In the genomic region with DNA sequence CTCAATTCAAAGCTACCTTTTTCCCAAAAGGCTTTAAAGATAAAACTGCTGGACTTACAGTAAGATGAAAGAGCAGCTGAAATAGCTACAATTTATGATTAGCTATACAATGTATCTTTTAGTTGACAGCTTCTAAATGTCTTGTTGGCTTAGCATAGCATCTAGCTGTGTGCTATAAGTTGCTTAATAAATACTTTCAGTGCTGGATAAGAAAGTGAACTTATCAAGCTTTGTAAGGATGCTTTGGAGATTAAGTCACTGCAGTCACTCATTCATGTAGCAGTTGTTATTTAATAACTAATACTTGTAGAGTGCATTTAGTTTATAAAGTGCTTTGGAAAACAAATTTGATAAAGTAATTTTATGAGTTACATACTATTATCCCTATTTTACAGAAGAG, we compare ENCODE assay signal across 24 cellular contexts. TPM values are rescaled to one million over a fixed set of nuclear protein-coding genes. Genes with fewer than 3 reads are reported as not detected.
DNase-seq lines count a peak whose midpoint lies in the region; ATAC-seq, FAIRE-seq and TF ChIP-seq lines count a peak whose summit lies in the region.
"Had no signal": no experiment of that assay in that cellular context is flagged by ENCODE, and none has a peak within 500 bp of the region (broad histone marks: within the 10 kb centered on the region; RNA-seq: fewer than 3 reads in every experiment).

No MANE protein-coding gene starts in this region.

- POLR2A ChIA-PET in endothelial cell of umbilical vein (lab: Charles Lee), result no interaction called here

- no peaks in the 10 kb centered on the region for H3K9me1 ChIP-seq in endothelial cell of umbilical vein (replicated peaks; ENCODE audit: control insufficient read depth, extremely low read depth, insufficient read depth, low read length)

- no peak overlapping the region for H3K4me2 ChIP-seq in endothelial cell of umbilical vein (ENCODE audit: insufficient read depth, low read length)
- H3K4me2 ChIP-seq: GM23338 had no signal

- CTCF ChIA-PET in endothelial cell of umbilical vein (lab: Charles Lee), result interaction anchor here (1.1 to 1.2 kb wide), 2 partner anchors 13 to 100 kb away, joined by 3 to 5 read pairs; no protein-coding TSS in a partner anchor

- TF ChIP-seq CTCF in endothelial cell of umbilical vein (IDR thresholded peaks at IDR 0.05; ENCODE audit: extremely low read depth in 1 of 2, insufficient read depth in 1 of 2, low read depth in 1 of 2, low read length in 2 of 2) (no peak), body of pancreas (IDR thresholded peaks at IDR 0.05) (no peak), heart right ventricle (IDR thresholded peaks at IDR 0.05) (no peak)

- H3K4me1 ChIP-seq in endothelial cell of umbilical vein (ENCODE audit: control insufficient read depth, extremely low read depth, insufficient read depth, low read length) (peaks cover 46% of the 10 kb centered on the region), body of pancreas (no peaks in the 10 kb centered on the region), heart right ventricle (peaks cover 4 to 36% (median 21%) of the 10 kb centered on the region in 9 donors)

- peaks cover 26% of the 10 kb centered on the region for H3K79me2 ChIP-seq in endothelial cell of umbilical vein (ENCODE audit: control insufficient read depth, insufficient read depth, low read length)

- no peaks in the 10 kb centered on the region for H3K9me3 ChIP-seq in endothelial cell of umbilical vein (replicated peaks; ENCODE audit: control insufficient read depth, insufficient read depth, low read length)
- H3K9me3 ChIP-seq in body of pancreas, result no peaks in the 10 kb centered on the region
- no peaks in the 10 kb centered on the region for H3K9me3 ChIP-seq in heart right ventricle
- H3K9me3 ChIP-seq: Peyer's patch had no signal

- FAIRE-seq in GM12891 (lab: Jason Lieb, UNC), result peak; percentile 31
- FAIRE-seq in endothelial cell of umbilical vein (lab: Jason Lieb, UNC), result peak; percentile 8

- no peak for ATAC-seq in body of pancreas
- no peak for ATAC-seq in GM21737 (IDR thresholded peaks at IDR 0.05; ENCODE audit: unreplicated experiment)
- no peak for ATAC-seq in heart right ventricle
- ATAC-seq: CD8-positive, alpha-beta T cell; GM23338 had no signal

- no peaks in the 10 kb centered on the region for H3K27me3 ChIP-seq in endothelial cell of umbilical vein (ENCODE audit: control insufficient read depth in 2 of 2, insufficient read depth in 2 of 2, low read length in 2 of 2)
- H3K27me3 ChIP-seq in body of pancreas, result no peaks in the 10 kb centered on the region
- H3K27me3 ChIP-seq in heart right ventricle, result no peaks in the 10 kb centered on the region
- H3K27me3 ChIP-seq: Peyer's patch had no signal

- DNase-seq in GM12891 (ENCODE audit: insufficient read length, low spot score), result no peak
- DNase-seq in NCI-H226, result peak; percentile 57
- DNase-seq in endothelial cell of umbilical vein (ENCODE audit: low read depth, low spot score), result no peak
- DNase-seq in renal cortical epithelial cell (ENCODE audit: low read depth), result peak; percentile 68
- DNase-seq in body of pancreas, result no peak
- no peak for DNase-seq in heart right ventricle
- DNase-seq: AML-193; C1 segment of cervical spinal cord; Calu3; CD8-positive, alpha-beta T cell; DMS153; EL; GF-D8; HCEC 1CT; KG1; NCI-H1105; NCI-H146; NCI-H2029; NCI-H345; NCI-H524; NCI-H774; Peyer's patch had no signal

- H3K4me3 ChIP-seq in endothelial cell of umbilical vein (replicated peaks in 1 of 3; ENCODE audit: insufficient read depth in 1 of 3, low read depth in 1 of 3, low read length in 3 of 3), result no peak overlapping the region
- H3K4me3 ChIP-seq in body of pancreas, result no peak overlapping the region
- no peak overlapping the region for H3K4me3 ChIP-seq in heart right ventricle
- H3K4me3 ChIP-seq: GM23338, Peyer's patch had no signal

- TF ChIP-seq POLR2A in GM12891 (IDR thresholded peaks at IDR 0.05; ENCODE audit: low read depth, low read length) (no peak), endothelial cell of umbilical vein (IDR thresholded peaks at IDR 0.05; ENCODE audit: low read depth, low read length) (no peak), body of pancreas (IDR thresholded peaks at IDR 0.05) (no peak)

- H3K27ac ChIP-seq in endothelial cell of umbilical vein (ENCODE audit: insufficient read depth, low read depth, low read length) (no peak overlapping the region), body of pancreas (no peak overlapping the region), heart right ventricle (peak overlapping the region in 4 of 10 donors; percentile 12 to 88 (median 84))
- H3K27ac ChIP-seq: Peyer's patch had no signal

- no peak overlapping the region for H2AFZ ChIP-seq in endothelial cell of umbilical vein (ENCODE audit: low read depth, low read length)
- H2AFZ ChIP-seq: GM23338 had no signal

- H3K36me3 ChIP-seq in endothelial cell of umbilical vein (ENCODE audit: control insufficient read depth in 2 of 2, extremely low read depth in 1 of 2, insufficient read depth in 2 of 2, low read length in 2 of 2) (peaks cover 2 to 4% of the 10 kb centered on the region in 2 experiments), body of pancreas (replicated peaks in 1 of 2; ENCODE audit: insufficient read depth in 1 of 2, low read depth in 2 of 2) (no peaks in the 10 kb centered on the region), heart right ventricle (no peaks in the 10 kb centered on the region)
- H3K36me3 ChIP-seq: Peyer's patch had no signal

- intact Hi-C loops in endothelial cell of umbilical vein (cut with micrococcal nuclease), result loop anchor here (5.0 kb wide), 1 partner anchor 897 kb away; no protein-coding TSS in a partner anchor
- intact Hi-C loops in body of pancreas (cut with DNase I), result loop anchor here (10.0 kb wide), 1 partner anchor 299 kb away; no protein-coding TSS in a partner anchor
- intact Hi-C loops in heart right ventricle (cut with DNase I), result loop anchor here in 6 of 10 donors (5.0 to 10.0 kb wide), 7 partner anchors 99 to 442 kb away; partner anchors contain the start of gene CDK17 (in 2 of the 6)

- no peaks in the 10 kb centered on the region for H4K20me1 ChIP-seq in endothelial cell of umbilical vein (replicated peaks; ENCODE audit: control insufficient read depth, extremely low read depth, insufficient read depth, low read length)

- no peak overlapping the region for H3K9ac ChIP-seq in endothelial cell of umbilical vein (replicated peaks; ENCODE audit: extremely low read depth, insufficient read depth, low read length)

- dilution Hi-C loops in endothelial cell of umbilical vein (cut with MboI; ENCODE audit: extremely low pct_ligation_motif_present, low sequenced_read_pairs), result loop anchor here (5.0 kb wide), 1 partner anchor 117 kb away; no protein-coding TSS in a partner anchor

- no TSS peak for BruUV-seq in endothelial cell of umbilical vein (replicated peaks; lab: Mats Ljungman, UMichigan)

TF ChIP-seq in GM12891, 5 proteins besides CTCF, POLR2A, EP300 and RAD21:
- TF ChIP-seq POU2F2 (IDR thresholded peaks at IDR 0.05; ENCODE audit: low read depth, low read length) (no peak), PAX5 (IDR thresholded peaks at IDR 0.05; ENCODE audit: insufficient read depth, low read length, severe bottlenecking) (no peak), SPI1 (IDR thresholded peaks at IDR 0.05; ENCODE audit: low read depth, low read length) (no peak), TAF1 (IDR thresholded peaks at IDR 0.05; ENCODE audit: low read depth, low read length) (no peak), POLR2AphosphoS5 (IDR thresholded peaks at IDR 0.05; ENCODE audit: low read depth, low read length) (no peak)

TF ChIP-seq in endothelial cell of umbilical vein, 7 proteins besides CTCF, POLR2A, EP300 and RAD21:
- TF ChIP-seq FOS (IDR thresholded peaks at IDR 0.05; ENCODE audit: borderline replicate concordance, insufficient read depth, low read length) (no peak), MYC (IDR thresholded peaks at IDR 0.05; ENCODE audit: low read depth, low read length) (no peak), EZH2 (IDR thresholded peaks at IDR 0.05; ENCODE audit: borderline replicate concordance, low read depth, low read length, severe bottlenecking) (no peak), JUN (IDR thresholded peaks at IDR 0.05; ENCODE audit: borderline replicate concordance, insufficient read depth, insufficient read length, low read depth) (no peak), POLR2AphosphoS5 (IDR thresholded peaks at IDR 0.05; ENCODE audit: insufficient read depth, low read depth, low read length) (no peak), GATA2 (IDR thresholded peaks at IDR 0.05; ENCODE audit: insufficient read depth, insufficient read length, low read depth, low read length) (no peak), MAX (IDR thresholded peaks at IDR 0.05; ENCODE audit: insufficient read depth, insufficient read length) (no peak)

RNA-seq across cellular contexts. Expression of gene CFAP54, which starts 14.6 kb away (rescaled TPM):
- 0.32 TPM for polyA plus RNA-seq in GM12891 (2012; ENCODE audit: low read depth, missing spikeins)
- total RNA-seq in endothelial cell of umbilical vein, result 21.5 and 26.9 TPM in 2 replicates
- 3.2 and 3.6 TPM in 2 replicates for polyA plus RNA-seq in endothelial cell of umbilical vein
- 2.2 and 3.3 TPM in 2 replicates for polyA plus RNA-seq in endothelial cell of umbilical vein (2011; cell fraction: cytosol; rRNA removed)
- polyA plus RNA-seq in endothelial cell of umbilical vein (2011; cell fraction: nucleus; rRNA removed), result 38.2 and 38.5 TPM in 2 replicates
- polyA plus RNA-seq in endothelial cell of umbilical vein (2012), result 9.6 and 9.9 TPM in 2 replicates
- 56.8 and 67.7 TPM in 2 replicates for polyA minus RNA-seq in endothelial cell of umbilical vein
- not detected for polyA minus RNA-seq in endothelial cell of umbilical vein (2011; cell fraction: cytosol; rRNA and poly(A)+ RNA removed)
- 189 and 243 TPM in 2 replicates for polyA minus RNA-seq in endothelial cell of umbilical vein (2011; cell fraction: nucleus; rRNA and poly(A)+ RNA removed)
- 3.3 and 11.3 TPM in 2 replicates for total RNA-seq in renal cortical epithelial cell
- under 1 TPM in 1 of 2 donors, not detected in 1; 0.52 TPM for total RNA-seq in body of pancreas
- total RNA-seq in heart right ventricle, result under 1 TPM in 9 of 10 donors, not detected in 1; 0.08 to 0.35 (median 0.27) TPM
- under 1 TPM in 1 of 2 donors, not detected in 1; 0.07 TPM for polyA plus RNA-seq in heart right ventricle

Comparison
In these comparisons a context has a peak if more than half of its experiments do, and no peak if none do; other contexts are left out.
1. DNase-seq: peak in NCI-H226 (single experiment) and renal cortical epithelial cell (single experiment); none in GM12891 (single experiment), endothelial cell of umbilical vein (single experiment), body of pancreas (0 of 4) and heart right ventricle (0 of 2).